ENCODE assay signal across 8 cellular contexts in the genomic region with DNA sequence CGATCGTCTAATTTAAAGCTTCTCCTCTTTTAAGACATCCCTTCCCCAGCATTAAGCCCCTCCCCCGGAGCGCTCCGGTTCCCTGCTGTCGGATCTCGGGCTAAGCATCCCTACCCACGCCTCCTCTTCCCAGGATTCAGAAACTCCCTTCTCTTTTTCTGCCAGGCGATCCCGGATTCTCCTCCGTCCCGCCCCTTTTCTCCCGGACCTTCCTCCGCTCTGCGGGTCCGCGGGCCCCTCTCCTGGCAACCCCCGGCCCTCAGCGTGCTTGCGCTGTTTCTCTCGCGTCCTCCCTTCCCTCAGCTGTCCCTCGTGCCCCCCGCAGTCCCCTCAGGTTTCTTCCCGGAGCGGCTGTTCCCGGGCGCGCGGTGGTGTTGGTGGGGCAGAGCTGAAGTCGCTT. TPM values are rescaled to one million over a fixed set of nuclear protein-coding genes. Genes with fewer than 3 reads are reported as not detected.
DNase-seq lines count a peak whose midpoint lies in the region; FAIRE-seq and TF ChIP-seq lines count a peak whose summit lies in the region.
"Not testable (repeated sequence)": the region's sequence is repeated elsewhere in the genome, so short reads cannot be mapped to it uniquely, and the experiment has no call there.

No MANE protein-coding gene starts in this region.

- H3K9me3 Mint-ChIP-seq in Calu3 (ENCODE audit: low read depth, unreplicated experiment); T-helper 1 cell treated with Interleukin-12 subunit alpha and Interleukin-12 subunit beta and Interleukin-4 antibody, amounts not matched to agents 30 μg/mL and 1 μg/mL, for 36 hours; activated naive CD8-positive, alpha-beta T cell treated with anti-CD3 and anti-CD28 coated beads for 36 hours: not testable (repeated sequence)

- H3K9me3 ChIP-seq in endothelial cell of umbilical vein (replicated peaks; ENCODE audit: control insufficient read depth, insufficient read depth, low read length); iPS-15b (ENCODE audit: control insufficient read depth, insufficient read depth, low read length); neuron (ENCODE audit: low read length); subcutaneous abdominal adipose tissue (ENCODE audit: control insufficient read depth in 5 of 5, low read length in 5 of 5): not testable (repeated sequence)

- TF ChIP-seq CTCF in Calu3 (IDR thresholded peaks at IDR 0.05; ENCODE audit: unreplicated experiment); endothelial cell of umbilical vein (IDR thresholded peaks at IDR 0.05; ENCODE audit: extremely low read depth in 1 of 2, insufficient read depth in 1 of 2, low read depth in 1 of 2, low read length in 2 of 2): not testable (repeated sequence)

- peak overlapping the region; percentile 72 for H3K4me3 Mint-ChIP-seq in Calu3 (ENCODE audit: low read depth, unreplicated experiment)
- H3K4me3 Mint-ChIP-seq in T-helper 1 cell treated with Interleukin-12 subunit alpha and Interleukin-12 subunit beta and Interleukin-4 antibody, amounts not matched to agents 30 μg/mL and 1 μg/mL, for 36 hours: peak overlapping the region; percentile 58
- peak overlapping the region; percentile 65 for H3K4me3 Mint-ChIP-seq in activated naive CD8-positive, alpha-beta T cell treated with anti-CD3 and anti-CD28 coated beads for 36 hours

- TF ChIP-seq POLR2A in endothelial cell of umbilical vein (IDR thresholded peaks at IDR 0.05; ENCODE audit: low read depth, low read length): not testable (repeated sequence)

- H3K27me3 ChIP-seq in endothelial cell of umbilical vein (ENCODE audit: control insufficient read depth in 2 of 2, insufficient read depth in 2 of 2, low read length in 2 of 2); iPS-15b (ENCODE audit: control insufficient read depth, insufficient read depth, low read length); neuron (ENCODE audit: insufficient read depth, low read length); subcutaneous abdominal adipose tissue (ENCODE audit: control insufficient read depth in 5 of 5, insufficient read depth in 4 of 5, low read length in 5 of 5): not testable (repeated sequence)

- not testable (repeated sequence) for H3K9ac ChIP-seq in endothelial cell of umbilical vein (replicated peaks; ENCODE audit: extremely low read depth, insufficient read depth, low read length); iPS-15b (ENCODE audit: low read depth, low read length); subcutaneous abdominal adipose tissue (ENCODE audit: low read length in 5 of 5)

- not testable (repeated sequence) for H3K9me1 ChIP-seq in endothelial cell of umbilical vein (replicated peaks; ENCODE audit: control insufficient read depth, extremely low read depth, insufficient read depth, low read length)

- not testable (repeated sequence) for H3K36me3 ChIP-seq in endothelial cell of umbilical vein (ENCODE audit: control insufficient read depth in 2 of 2, extremely low read depth in 1 of 2, insufficient read depth in 2 of 2, low read length in 2 of 2); iPS-15b (ENCODE audit: control insufficient read depth, insufficient read depth, low read length); neuron (ENCODE audit: insufficient read depth, low read length); subcutaneous abdominal adipose tissue (ENCODE audit: control insufficient read depth in 5 of 5, insufficient read depth in 5 of 5, low read length in 5 of 5)

- DNase-seq in Calu3; Jurkat, Clone E6-1 (ENCODE audit: low read depth, low spot score): not testable (repeated sequence)
- peak; percentile 3 for DNase-seq in activated naive CD8-positive, alpha-beta T cell treated with anti-CD3 and anti-CD28 coated beads for 36 hours
- peak; percentile 1 for DNase-seq in endothelial cell of umbilical vein (ENCODE audit: low read depth, low spot score)

- H3K36me3 Mint-ChIP-seq in Calu3 (ENCODE audit: insufficient read depth, unreplicated experiment): peaks cover 14% of the 10 kb centered on the region
- H3K36me3 Mint-ChIP-seq in T-helper 1 cell treated with Interleukin-12 subunit alpha and Interleukin-12 subunit beta and Interleukin-4 antibody, amounts not matched to agents 30 μg/mL and 1 μg/mL, for 36 hours (ENCODE audit: low read depth); activated naive CD8-positive, alpha-beta T cell treated with anti-CD3 and anti-CD28 coated beads for 36 hours: not testable (repeated sequence)

- dilution Hi-C loops in endothelial cell of umbilical vein (cut with MboI; ENCODE audit: extremely low pct_ligation_motif_present, low sequenced_read_pairs): not testable (repeated sequence)

- not testable (repeated sequence) for H3K4me1 Mint-ChIP-seq in Calu3 (ENCODE audit: low read depth, unreplicated experiment); T-helper 1 cell treated with Interleukin-12 subunit alpha and Interleukin-12 subunit beta and Interleukin-4 antibody, amounts not matched to agents 30 μg/mL and 1 μg/mL, for 36 hours (ENCODE audit: low read depth); activated naive CD8-positive, alpha-beta T cell treated with anti-CD3 and anti-CD28 coated beads for 36 hours

- not testable (repeated sequence) for FAIRE-seq in endothelial cell of umbilical vein (lab: Jason Lieb, UNC)

- not testable (repeated sequence) for H2AFZ ChIP-seq in endothelial cell of umbilical vein (ENCODE audit: low read depth, low read length); neuron (ENCODE audit: low read depth, low read length)

- H3K4me3 ChIP-seq in Jurkat, Clone E6-1 (ENCODE audit: low read length): peak overlapping the region; percentile 50
- H3K4me3 ChIP-seq in endothelial cell of umbilical vein (replicated peaks in 1 of 3; ENCODE audit: insufficient read depth in 1 of 3, low read depth in 1 of 3, low read length in 3 of 3) (peak overlapping the region in 2 of 3 experiments; percentile 36 to 38), iPS-15b (ENCODE audit: low read depth, low read length) (peak overlapping the region; percentile 43), neuron (ENCODE audit: low read length) (peak overlapping the region; percentile 50), subcutaneous abdominal adipose tissue (ENCODE audit: low read depth in 1 of 5, low read length in 5 of 5) (peak overlapping the region in 3 of 5 donors; percentile 11 to 52 (median 18))

- not testable (repeated sequence) for H3K27ac ChIP-seq in endothelial cell of umbilical vein (ENCODE audit: insufficient read depth, low read depth, low read length); subcutaneous abdominal adipose tissue (ENCODE audit: low read depth, low read length)

- not testable (repeated sequence) for H3K27ac Mint-ChIP-seq in Calu3 (ENCODE audit: unreplicated experiment); T-helper 1 cell treated with Interleukin-12 subunit alpha and Interleukin-12 subunit beta and Interleukin-4 antibody, amounts not matched to agents 30 μg/mL and 1 μg/mL, for 36 hours; activated naive CD8-positive, alpha-beta T cell treated with anti-CD3 and anti-CD28 coated beads for 36 hours

- H3K4me2 ChIP-seq in endothelial cell of umbilical vein (ENCODE audit: insufficient read depth, low read length): not testable (repeated sequence)

- not testable (repeated sequence) for H3K79me2 ChIP-seq in endothelial cell of umbilical vein (ENCODE audit: control insufficient read depth, insufficient read depth, low read length)

- POLR2A ChIA-PET in endothelial cell of umbilical vein (lab: Charles Lee): not testable (repeated sequence)

- intact Hi-C loops in Calu3 (cut with micrococcal nuclease; ENCODE audit: unreplicated experiment); endothelial cell of umbilical vein (cut with micrococcal nuclease): not testable (repeated sequence)

- BruUV-seq in Calu3 (replicated peaks; lab: Mats Ljungman, UMichigan); endothelial cell of umbilical vein (replicated peaks; lab: Mats Ljungman, UMichigan): not testable (repeated sequence)

- H3K4me1 ChIP-seq in endothelial cell of umbilical vein (ENCODE audit: control insufficient read depth, extremely low read depth, insufficient read depth, low read length); iPS-15b (ENCODE audit: control insufficient read depth, insufficient read depth, low read length); neuron (ENCODE audit: insufficient read depth, low read length); subcutaneous abdominal adipose tissue (ENCODE audit: control insufficient read depth in 5 of 5, insufficient read depth in 5 of 5, low read length in 5 of 5): not testable (repeated sequence)

- H4K20me1 ChIP-seq in endothelial cell of umbilical vein (replicated peaks; ENCODE audit: control insufficient read depth, extremely low read depth, insufficient read depth, low read length): not testable (repeated sequence)

- CTCF ChIA-PET in Calu3 (lab: Charles Lee); endothelial cell of umbilical vein (lab: Charles Lee): not testable (repeated sequence)

- not testable (repeated sequence) for H3K27me3 Mint-ChIP-seq in Calu3 (ENCODE audit: unreplicated experiment); T-helper 1 cell treated with Interleukin-12 subunit alpha and Interleukin-12 subunit beta and Interleukin-4 antibody, amounts not matched to agents 30 μg/mL and 1 μg/mL, for 36 hours (ENCODE audit: low read depth); activated naive CD8-positive, alpha-beta T cell treated with anti-CD3 and anti-CD28 coated beads for 36 hours

RNA-seq across cellular contexts. Expression of a gene that starts 0.3 kb away (rescaled TPM):
- 9.6 and 9.8 TPM in 2 replicates for total RNA-seq in Calu3 (2022)
- polyA plus RNA-seq in Jurkat, Clone E6-1 (2012; ENCODE audit: insufficient read depth, insufficient read length): 50.6 TPM
- 10 to 100 TPM; 24.6 to 26.9 TPM for total RNA-seq in activated naive CD8-positive, alpha-beta T cell treated with anti-CD3 and anti-CD28 coated beads for 36 hours
- total RNA-seq in endothelial cell of umbilical vein: 4.3 and 6.5 TPM in 2 replicates
- polyA plus RNA-seq in endothelial cell of umbilical vein: 1.9 and 2.6 TPM in 2 replicates
- 2.8 TPM in 2 replicates for polyA plus RNA-seq in endothelial cell of umbilical vein (2011; cell fraction: cytosol; rRNA removed)
- polyA plus RNA-seq in endothelial cell of umbilical vein (2011; cell fraction: nucleus; rRNA removed): 7.0 and 7.7 TPM in 2 replicates
- 3.3 and 4.4 TPM in 2 replicates for polyA plus RNA-seq in endothelial cell of umbilical vein (2012)
- 6.4 and 9.3 TPM in 2 replicates for polyA minus RNA-seq in endothelial cell of umbilical vein
- polyA minus RNA-seq in endothelial cell of umbilical vein (2011; cell fraction: cytosol; rRNA and poly(A)+ RNA removed): 13.8 TPM
- 3.1 and 9.3 TPM in 2 replicates for polyA minus RNA-seq in endothelial cell of umbilical vein (2011; cell fraction: nucleus; rRNA and poly(A)+ RNA removed)

RNA-seq across cellular contexts. Expression of a gene that starts 0.9 kb away (rescaled TPM):
- 19.9 and 22.6 TPM in 2 replicates for total RNA-seq in Calu3 (2022)
- polyA plus RNA-seq in Jurkat, Clone E6-1 (2012; ENCODE audit: insufficient read depth, insufficient read length): 3.3 TPM
- total RNA-seq in activated naive CD8-positive, alpha-beta T cell treated with anti-CD3 and anti-CD28 coated beads for 36 hours: 10 to 100 TPM; 14.6 to 19.1 TPM
- total RNA-seq in endothelial cell of umbilical vein: 56.4 and 57.8 TPM in 2 replicates
- 4.6 and 5.6 TPM in 2 replicates for polyA plus RNA-seq in endothelial cell of umbilical vein
- 7.6 and 7.8 TPM in 2 replicates for polyA plus RNA-seq in endothelial cell of umbilical vein (2011; cell fraction: cytosol; rRNA removed)
- 10.2 and 14.0 TPM in 2 replicates for polyA plus RNA-seq in endothelial cell of umbilical vein (2011; cell fraction: nucleus; rRNA removed)
- 15.9 and 17.6 TPM in 2 replicates for polyA plus RNA-seq in endothelial cell of umbilical vein (2012)
- polyA minus RNA-seq in endothelial cell of umbilical vein: 17.6 and 21.6 TPM in 2 replicates
- 40.7 TPM for polyA minus RNA-seq in endothelial cell of umbilical vein (2011; cell fraction: cytosol; rRNA and poly(A)+ RNA removed)
- 28.5 and 29.3 TPM in 2 replicates for polyA minus RNA-seq in endothelial cell of umbilical vein (2011; cell fraction: nucleus; rRNA and poly(A)+ RNA removed)
